In genomic region chr12:67758119-67758873, GRCh38 we compare ENCODE assay signal across 11 cellular contexts.
DNase-seq lines count a peak whose midpoint lies in the region; ATAC-seq and TF ChIP-seq lines count a peak whose summit lies in the region.
"Had no signal": no experiment of that assay in that cellular context is flagged by ENCODE, and none has a peak within 500 bp of the region (broad histone marks: within the 10 kb centered on the region; RNA-seq: fewer than 3 reads in every experiment).

No MANE protein-coding gene starts in this region.

- ATAC-seq in GM19463 (IDR thresholded peaks at IDR 0.05; ENCODE audit: unreplicated experiment): peak; percentile 98
- ATAC-seq in HG03066 (IDR thresholded peaks at IDR 0.05; ENCODE audit: low read depth, unreplicated experiment): peak; percentile 99
- no peak for ATAC-seq in sciatic nerve
- ATAC-seq: Panc1 had no signal

- H3K4me1 ChIP-seq in Peyer's patch: no peaks in the 10 kb centered on the region
- H3K4me1 ChIP-seq in trophoblast cell (ENCODE audit: control insufficient read depth in 1 of 2, insufficient read depth in 2 of 2, low read length in 2 of 2): no peaks in the 10 kb centered on the region

- no peak overlapping the region for H2BK12ac ChIP-seq in trophoblast cell (ENCODE audit: low read length)

- H3K4me2 ChIP-seq in trophoblast cell (ENCODE audit: low read length): no peak overlapping the region

- H3K14ac ChIP-seq in trophoblast cell (ENCODE audit: low read length): no peak overlapping the region

- H3K27ac ChIP-seq in Peyer's patch (no peak overlapping the region), trophoblast cell (ENCODE audit: low read depth, low read length) (no peak overlapping the region)

- TF ChIP-seq CTCF in GM13977 (IDR thresholded peaks at IDR 0.05; ENCODE audit: extremely low read depth, insufficient read depth, missing control alignments): no peak
- no peak for TF ChIP-seq CTCF in Peyer's patch (IDR thresholded peaks at IDR 0.05)

- DNase-seq in GM13977 (ENCODE audit: low spot score): peak; percentile 20
- DNase-seq in Peyer's patch: peak in 2 of 3 donors; percentile 61 to 64
- no peak for DNase-seq in sciatic nerve (ENCODE audit: low spot score)
- no peak for DNase-seq in NCI-H748 (lab: John Stamatoyannopoulos, UW; ENCODE audit: unreplicated experiment)
- DNase-seq in trophoblast cell: no peak
- no peak for DNase-seq in hippocampal formation (lab: John Stamatoyannopoulos, UW)
- DNase-seq: cortex of kidney; stimulated activated naive CD4-positive, alpha-beta T cell had no signal

- no peaks in the 10 kb centered on the region for H3K9me3 ChIP-seq in Peyer's patch
- no peaks in the 10 kb centered on the region for H3K9me3 ChIP-seq in trophoblast cell (ENCODE audit: insufficient read depth, low read depth, low read length)

- no peak overlapping the region for H2BK120ac ChIP-seq in trophoblast cell (ENCODE audit: insufficient read depth, low read length, poor library complexity)

- H3K18ac ChIP-seq in trophoblast cell (ENCODE audit: low read length): no peak overlapping the region

- in situ Hi-C loops in GM13977 (cut with MboI; ENCODE audit: low pct_unique_long_range_greater_than_20kb, low sequenced_read_pairs, unreplicated experiment): no loop called here

- H3K79me1 ChIP-seq in trophoblast cell (ENCODE audit: low read length): no peaks in the 10 kb centered on the region

- H4K8ac ChIP-seq in trophoblast cell (ENCODE audit: low read depth, low read length): no peak overlapping the region

- no peak overlapping the region for H2AFZ ChIP-seq in trophoblast cell (ENCODE audit: insufficient read depth, low read length, poor library complexity)

- no peak overlapping the region for H2AK5ac ChIP-seq in trophoblast cell (ENCODE audit: low read length)

- no peaks in the 10 kb centered on the region for H3K27me3 ChIP-seq in Peyer's patch
- no peaks in the 10 kb centered on the region for H3K27me3 ChIP-seq in trophoblast cell (ENCODE audit: insufficient read depth, low read length)

- H3K4me3 ChIP-seq in Peyer's patch (no peak overlapping the region), trophoblast cell (ENCODE audit: low read depth, low read length) (no peak overlapping the region)

- H2BK5ac ChIP-seq in trophoblast cell (ENCODE audit: low read depth, low read length, poor library complexity): no peak overlapping the region

- H3K79me2 ChIP-seq in trophoblast cell (ENCODE audit: control insufficient read depth, insufficient read depth, low read length, poor library complexity): no peaks in the 10 kb centered on the region

- H3K36me3 ChIP-seq in Peyer's patch (no peaks in the 10 kb centered on the region), trophoblast cell (ENCODE audit: control insufficient read depth in 1 of 2, insufficient read depth in 2 of 2, low read length in 2 of 2) (no peaks in the 10 kb centered on the region)

- intact Hi-C loops in sciatic nerve (cut with DNase I): no loop called here

- no peak overlapping the region for H3K9ac ChIP-seq in trophoblast cell (ENCODE audit: low read length)

- WGBS in trophoblast cell (ENCODE audit: extremely low coverage, insufficient coverage, insufficient read length): no CpG with 5 or more reads among the region's 6 CpGs

- no peak overlapping the region for H4K91ac ChIP-seq in trophoblast cell (ENCODE audit: low read depth, low read length)

- no peak overlapping the region for H4K12ac ChIP-seq in trophoblast cell (ENCODE audit: low read depth, low read length)

- no peak overlapping the region for H3K4ac ChIP-seq in trophoblast cell (ENCODE audit: low read depth, low read length)

- H3K23ac ChIP-seq in trophoblast cell (ENCODE audit: low read length): no peak overlapping the region

- TF ChIP-seq POLR2A in Peyer's patch (IDR thresholded peaks at IDR 0.05): no peak

Comparison
In these comparisons a context has a peak if more than half of its experiments do, and no peak if none do; other contexts are left out.
1. DNase-seq: peak in GM13977 (single experiment) and Peyer's patch (2 of 3); none in sciatic nerve (single experiment), NCI-H748 (single experiment), trophoblast cell (0 of 2) and hippocampal formation (0 of 2).